ENCODE assay signal across 19 cellular contexts in genomic region chr1:92839442-92839841, GRCh38. TPM values are rescaled to one million over a fixed set of nuclear protein-coding genes. Genes with fewer than 3 reads are reported as not detected.
DNase-seq lines count a peak whose midpoint lies in the region; ATAC-seq, FAIRE-seq and TF ChIP-seq lines count a peak whose summit lies in the region.
"Had no signal": no experiment of that assay in that cellular context is flagged by ENCODE, and none has a peak within 500 bp of the region (broad histone marks: within the 10 kb centered on the region; RNA-seq: fewer than 3 reads in every experiment).

No MANE protein-coding gene starts in this region.

- H3K4me1 ChIP-seq in K562 (replicated peaks in 1 of 2; ENCODE audit: control insufficient read depth in 2 of 2, insufficient read depth in 2 of 2, low read length in 2 of 2) (peaks cover 6% of the 10 kb centered on the region in 2 experiments; a peak in 3 of 5 replicates), smooth muscle cell (ENCODE audit: low read depth) (peaks cover 8% of the 10 kb centered on the region)

- H3K9me3 ChIP-seq in K562 (replicated peaks; ENCODE audit: control insufficient read depth, insufficient read depth, low read depth, low read length) (no peaks in the 10 kb centered on the region), smooth muscle cell (replicated peaks; ENCODE audit: low read depth) (no peaks in the 10 kb centered on the region)
- H3K9me3 ChIP-seq: BLaER1 treated with 17β-estradiol and CSF1 and Interleukin-3, amounts not matched to agents 10 nM and 100 nM; thyroid gland had no signal

- peaks cover 63% of the 10 kb centered on the region for H3K79me2 ChIP-seq in K562 (ENCODE audit: control insufficient read depth, insufficient read depth, low read length)
- H3K79me2 ChIP-seq in smooth muscle cell (ENCODE audit: low read depth): peaks cover 70% of the 10 kb centered on the region

- no TSS peak for BruUV-seq in K562 (replicated peaks; lab: Mats Ljungman, UMichigan)

- 75% methylated on average over 2 of the region's 2 CpGs for WGBS in K562 (ENCODE audit: insufficient coverage, low coverage, missing lambda C conversion rate)
- 86% methylated on average over 2 of the region's 2 CpGs for WGBS in smooth muscle cell (ENCODE audit: low lambda C conversion rate)

- TF ChIP-seq RAD21 in K562 (CRISPR knock-in tag; conservative IDR thresholded peaks at IDR 0.05 in 1 of 2, IDR thresholded peaks at IDR 0.05 in 1 of 2): no peak

- H3K27ac ChIP-seq in K562 (ENCODE audit: extremely low read depth, low read depth, low read length) (no peak overlapping the region), smooth muscle cell (ENCODE audit: low read depth) (peak overlapping the region; percentile 46)
- H3K27ac ChIP-seq: BLaER1 treated with 17β-estradiol and CSF1 and Interleukin-3, amounts not matched to agents 10 nM and 100 nM; neural progenitor cell; thyroid gland had no signal

- H3K27me3 ChIP-seq in K562 (ENCODE audit: control insufficient read depth in 2 of 2, insufficient read depth in 2 of 2, low read length in 2 of 2): no peaks in the 10 kb centered on the region
- H3K27me3 ChIP-seq in smooth muscle cell (ENCODE audit: low read depth): no peaks in the 10 kb centered on the region
- H3K27me3 ChIP-seq: BLaER1 treated with 17β-estradiol and CSF1 and Interleukin-3, amounts not matched to agents 10 nM and 100 nM; neural progenitor cell; thyroid gland had no signal

- FAIRE-seq in K562 (lab: Jason Lieb, UNC): no peak
- FAIRE-seq: endometrium had no signal

- TF ChIP-seq CTCF in K562 (IDR thresholded peaks at IDR 0.05 in 2 of 3, conservative IDR thresholded peaks at IDR 0.05 in 1 of 3; ENCODE audit: insufficient read depth in 2 of 3, low read depth in 1 of 3, low read length in 3 of 3): no peak
- no peak for TF ChIP-seq CTCF in smooth muscle cell (IDR thresholded peaks at IDR 0.05; ENCODE audit: borderline replicate concordance, insufficient read depth, poor library complexity, severe bottlenecking)

- H2AFZ ChIP-seq in K562 (ENCODE audit: low read depth, low read length): no peak overlapping the region
- H2AFZ ChIP-seq in smooth muscle cell (ENCODE audit: low read depth): no peak overlapping the region
- H2AFZ ChIP-seq: neural progenitor cell had no signal

- H3K9ac ChIP-seq in K562 (ENCODE audit: insufficient read depth in 1 of 2, low read depth in 2 of 2, low read length in 2 of 2) (no peak overlapping the region), smooth muscle cell (ENCODE audit: low read depth) (no peak overlapping the region)
- H3K9ac ChIP-seq: neural progenitor cell had no signal

- ATAC-seq in activated CD8-positive, alpha-beta memory T cell treated with anti-CD3 and anti-CD28 coated beads, Interleukin-2, amount 10 ng/mL, durations not matched to agents 7 days and 5 days: no peak
- ATAC-seq in K562: no peak
- ATAC-seq in GM18517 (IDR thresholded peaks at IDR 0.05; ENCODE audit: unreplicated experiment): no peak

- CTCF ChIA-PET in activated CD8-positive, alpha-beta memory T cell treated with anti-CD3 and anti-CD28 coated beads, Interleukin-2, amount 10 ng/mL, durations not matched to agents 7 days and 5 days (lab: Charles Lee): interaction anchor here (0.8 to 2.2 kb wide), 5 partner anchors 7 to 154 kb away, joined by 3 to 9 read pairs (median 4); partner anchors contain the start of gene RPL5
- CTCF ChIA-PET in K562 (lab: Yijun Ruan, JAX; ENCODE audit: low intra/inter-chr PET ratio): interaction anchor here (0.7 kb wide), 1 partner anchor 308 kb away, joined by 3 read pairs; no protein-coding TSS in a partner anchor

- peaks cover 98% of the 10 kb centered on the region for H3K36me3 ChIP-seq in K562 (ENCODE audit: control insufficient read depth, insufficient read depth, low read length)
- peaks cover 61% of the 10 kb centered on the region for H3K36me3 ChIP-seq in smooth muscle cell (ENCODE audit: low read depth)

- DNase-seq in activated CD8-positive, alpha-beta memory T cell treated with anti-CD3 and anti-CD28 coated beads, Interleukin-2, amount 10 ng/mL, durations not matched to agents 7 days and 5 days: no peak
- no peak for DNase-seq in activated CD8-positive, alpha-beta memory T cell treated with anti-CD3 and anti-CD28 coated beads, Interleukin-2, amount 50 U/mL, for 4 hours
- DNase-seq in NAMALWA (ENCODE audit: low spot score): peak; percentile 11
- no peak for DNase-seq in K562 (ENCODE audit: extremely low read depth in 1 of 4, low spot score in 3 of 4)
- no peak for DNase-seq in smooth muscle cell (lab: John Stamatoyannopoulos, UW; ENCODE audit: unreplicated experiment)
- no peak for DNase-seq in stimulated activated CD4-positive, alpha-beta T cell treated with anti-CD3 and anti-CD28 coated beads, Interleukin-4, amount 100 ng/mL, for 1 hour
- no peak for DNase-seq in occipital lobe (lab: John Stamatoyannopoulos, UW)
- DNase-seq: hippocampal formation, kidney glomerular epithelial cell, mesendoderm, NCI-H1436, NCI-H2171, NCI-H69, OCI-M1, thyroid gland had no signal

- H3F3A ChIP-seq in smooth muscle cell (ENCODE audit: low read depth): peaks cover 48% of the 10 kb centered on the region

- in situ Hi-C loops in K562 (cut with MboI): no loop called here

- H3K27me3 Mint-ChIP-seq in activated CD8-positive, alpha-beta memory T cell treated with anti-CD3 and anti-CD28 coated beads, Interleukin-2, amount 10 ng/mL, durations not matched to agents 7 days and 5 days: no peaks in the 10 kb centered on the region

- no peak for TF ChIP-seq POLR2A in K562 (conservative IDR thresholded peaks at IDR 0.05)

- peaks cover 62% of the 10 kb centered on the region for H3K4me1 Mint-ChIP-seq in activated CD8-positive, alpha-beta memory T cell treated with anti-CD3 and anti-CD28 coated beads, Interleukin-2, amount 10 ng/mL, durations not matched to agents 7 days and 5 days

- peaks cover 84% of the 10 kb centered on the region for H3K36me3 Mint-ChIP-seq in activated CD8-positive, alpha-beta memory T cell treated with anti-CD3 and anti-CD28 coated beads, Interleukin-2, amount 10 ng/mL, durations not matched to agents 7 days and 5 days

- intact Hi-C loops in K562 (cut with micrococcal nuclease): loop anchor here (10.0 kb wide), 1 partner anchor 525 kb away; no protein-coding TSS in a partner anchor

- H3K9me3 Mint-ChIP-seq in activated CD8-positive, alpha-beta memory T cell treated with anti-CD3 and anti-CD28 coated beads, Interleukin-2, amount 10 ng/mL, durations not matched to agents 7 days and 5 days (ENCODE audit: low read depth): no peaks in the 10 kb centered on the region
- H3K9me3 Mint-ChIP-seq: neural progenitor cell had no signal

- POLR2A ChIA-PET in K562 (lab: Yijun Ruan, JAX): interaction anchor here (0.6 to 2.3 kb wide), 3 partner anchors 12 to 1278 kb away, joined by 4 to 13 read pairs (median 4); no protein-coding TSS in a partner anchor

- H3K9me1 ChIP-seq in K562 (ENCODE audit: control insufficient read depth, insufficient read depth, low read length): peaks cover 5% of the 10 kb centered on the region

- H3K4me3 ChIP-seq in K562: no peak overlapping the region
- H3K4me3 ChIP-seq in smooth muscle cell: no peak overlapping the region
- H3K4me3 ChIP-seq: BLaER1 treated with 17β-estradiol and CSF1 and Interleukin-3, amounts not matched to agents 10 nM and 100 nM; neural progenitor cell; thyroid gland had no signal

- H3K27ac Mint-ChIP-seq in activated CD8-positive, alpha-beta memory T cell treated with anti-CD3 and anti-CD28 coated beads, Interleukin-2, amount 10 ng/mL, durations not matched to agents 7 days and 5 days: peak overlapping the region; percentile 55
- H3K27ac Mint-ChIP-seq: neural progenitor cell had no signal

- H4K20me1 ChIP-seq in K562 (replicated peaks; ENCODE audit: control insufficient read depth, insufficient read depth, low read length): peaks cover 43% of the 10 kb centered on the region
- peaks cover 84% of the 10 kb centered on the region for H4K20me1 ChIP-seq in smooth muscle cell (ENCODE audit: low read depth)

- H3K4me2 ChIP-seq in K562 (ENCODE audit: insufficient read depth, low read length): no peak overlapping the region
- no peak overlapping the region for H3K4me2 ChIP-seq in smooth muscle cell
- H3K4me2 ChIP-seq: BLaER1 treated with 17β-estradiol and CSF1 and Interleukin-3, amounts not matched to agents 10 nM and 100 nM; neural progenitor cell had no signal

- no peak overlapping the region for H3K4me3 Mint-ChIP-seq in activated CD8-positive, alpha-beta memory T cell treated with anti-CD3 and anti-CD28 coated beads, Interleukin-2, amount 10 ng/mL, durations not matched to agents 7 days and 5 days
- H3K4me3 Mint-ChIP-seq: neural progenitor cell had no signal

- no peak for TF ChIP-seq EP300 in K562 (IDR thresholded peaks at IDR 0.05; ENCODE audit: low read length)

RNA-seq across cellular contexts. Expression of gene RPL5, which starts 7.6 kb away (rescaled TPM):
- total RNA-seq in activated CD8-positive, alpha-beta memory T cell treated with anti-CD3 and anti-CD28 coated beads, Interleukin-2, amount 10 ng/mL, durations not matched to agents 7 days and 5 days: 100 to 1,000 TPM; 581 to 800 TPM
- total RNA-seq in K562 (2011; cell fraction: chromatin; rRNA removed; ENCODE audit: low replicate concordance): 274 and 687 TPM in 2 replicates
- total RNA-seq in K562 (2011; cell fraction: nucleolus; rRNA removed): 312 and 315 TPM in 2 replicates
- total RNA-seq in K562 (2011; cell fraction: nucleoplasm; rRNA removed): 523 and 836 TPM in 2 replicates
- total RNA-seq in K562 (2014; rRNA removed) (2,174 and 2,757 TPM in 2 replicates), K562 (2014; rRNA removed; fragmentation: Illumina TruSeq; extraction: Trizol) (2,454 and 2,710 TPM in 2 replicates), K562 (2015; rRNA removed; fragmentation: Illumina TruSeq; extraction: Trizol) (2,022 and 2,169 TPM in 2 replicates), K562 (2021) (1,467 and 1,545 TPM in 2 replicates), smooth muscle cell (1,043 and 1,121 TPM in 2 replicates), occipital lobe (1,360 TPM)
- polyA plus RNA-seq in K562 (2011; rRNA removed) (3,458 and 3,699 TPM in 2 replicates), K562 (2014; fragmentation: Illumina TruSeq; extraction: Trizol) (1,939 and 2,002 TPM in 2 replicates), K562 (2014; fragmentation: Nextera tagmentation; extraction: Ambion mirVana) (1,000 to 10,000 TPM; 4,024 to 4,252 TPM), K562 (2014; rRNA removed) (2,353 and 2,737 TPM in 2 replicates), smooth muscle cell (570 and 596 TPM in 2 replicates)
- 1,347 and 2,415 TPM in 2 replicates for polyA plus RNA-seq in K562 (2011; cell fraction: cytosol; rRNA removed)
- polyA plus RNA-seq in K562 (2011; cell fraction: nucleus; rRNA removed): 535 and 1,090 TPM in 2 replicates
- polyA plus RNA-seq in K562 (2012): 2,779 and 3,498 TPM in 2 replicates
- polyA minus RNA-seq in K562 (2011; rRNA and poly(A)+ RNA removed): 2,372 and 2,380 TPM in 2 replicates
- 721 and 764 TPM in 2 replicates for polyA minus RNA-seq in K562 (2011; cell fraction: cytosol; rRNA and poly(A)+ RNA removed)
- polyA minus RNA-seq in K562 (2011; cell fraction: nucleus; rRNA and poly(A)+ RNA removed): 194 and 399 TPM in 2 replicates

RNA-seq across cellular contexts. Expression of gene EVI5, which starts 54.5 kb away (rescaled TPM):
- 10 to 100 TPM in 1 of 2 experiments, 1 to 10 TPM in 1; 2.6 to 14.0 TPM for total RNA-seq in activated CD8-positive, alpha-beta memory T cell treated with anti-CD3 and anti-CD28 coated beads, Interleukin-2, amount 10 ng/mL, durations not matched to agents 7 days and 5 days
- 14.6 and 66.4 TPM in 2 replicates for total RNA-seq in K562 (2011; cell fraction: chromatin; rRNA removed; ENCODE audit: low replicate concordance)
- total RNA-seq in K562 (2011; cell fraction: nucleolus; rRNA removed): 12.8 and 17.0 TPM in 2 replicates
- total RNA-seq in K562 (2011; cell fraction: nucleoplasm; rRNA removed): 17.1 and 20.8 TPM in 2 replicates
- total RNA-seq in K562 (2014; rRNA removed): 25.1 and 50.1 TPM in 2 replicates
- 13.7 and 18.5 TPM in 2 replicates for total RNA-seq in K562 (2014; rRNA removed; fragmentation: Illumina TruSeq; extraction: Trizol)
- total RNA-seq in K562 (2015; rRNA removed; fragmentation: Illumina TruSeq; extraction: Trizol): 18.3 and 18.4 TPM in 2 replicates
- total RNA-seq in K562 (2021): 16.5 and 18.7 TPM in 2 replicates
- polyA plus RNA-seq in K562 (2011; rRNA removed): 4.9 and 6.3 TPM in 2 replicates
- 1.2 and 2.8 TPM in 2 replicates for polyA plus RNA-seq in K562 (2011; cell fraction: cytosol; rRNA removed)
- 5.2 and 6.8 TPM in 2 replicates for polyA plus RNA-seq in K562 (2011; cell fraction: nucleus; rRNA removed)
- polyA plus RNA-seq in K562 (2012): 2.6 and 2.9 TPM in 2 replicates
- polyA plus RNA-seq in K562 (2014; fragmentation: Illumina TruSeq; extraction: Trizol): 5.5 and 6.0 TPM in 2 replicates
- 1 to 10 TPM; 1.7 to 4.8 TPM for polyA plus RNA-seq in K562 (2014; fragmentation: Nextera tagmentation; extraction: Ambion mirVana)
- polyA plus RNA-seq in K562 (2014; rRNA removed): 16.2 and 19.6 TPM in 2 replicates
- polyA minus RNA-seq in K562 (2011; rRNA and poly(A)+ RNA removed): 23.8 and 27.2 TPM in 2 replicates
- 11.1 and 13.0 TPM in 2 replicates for polyA minus RNA-seq in K562 (2011; cell fraction: cytosol; rRNA and poly(A)+ RNA removed)
- polyA minus RNA-seq in K562 (2011; cell fraction: nucleus; rRNA and poly(A)+ RNA removed): 21.0 and 32.9 TPM in 2 replicates
- 45.2 and 47.6 TPM in 2 replicates for total RNA-seq in smooth muscle cell
- polyA plus RNA-seq in smooth muscle cell: 30.0 and 35.4 TPM in 2 replicates
- 76.0 TPM for total RNA-seq in occipital lobe
